ENCODE assay signal across 11 cellular contexts in genomic region chr12:23950775-23951391, GRCh38. TPM values are rescaled to one million over a fixed set of nuclear protein-coding genes. Genes with fewer than 3 reads are reported as not detected.
DNase-seq lines count a peak whose midpoint lies in the region; ATAC-seq, FAIRE-seq and TF ChIP-seq lines count a peak whose summit lies in the region.
"Had no signal": no experiment of that assay in that cellular context is flagged by ENCODE, and none has a peak within 500 bp of the region (broad histone marks: within the 10 kb centered on the region; RNA-seq: fewer than 3 reads in every experiment).

No MANE protein-coding gene starts in this region.

- peaks cover 12% of the 10 kb centered on the region for H3K4me1 Mint-ChIP-seq in nephron progenitor cell
- H3K4me1 Mint-ChIP-seq: activated naive CD8-positive, alpha-beta T cell treated with anti-CD3 and anti-CD28 coated beads, Interleukin-2, amount 10 ng/mL, durations not matched to agents 7 days and 5 days had no signal

- peaks cover 4% of the 10 kb centered on the region for H3K9me3 Mint-ChIP-seq in nephron progenitor cell
- H3K9me3 Mint-ChIP-seq: activated naive CD8-positive, alpha-beta T cell treated with anti-CD3 and anti-CD28 coated beads, Interleukin-2, amount 10 ng/mL, durations not matched to agents 7 days and 5 days had no signal

- H3K4me3 Mint-ChIP-seq in nephron progenitor cell: no peak overlapping the region
- H3K4me3 Mint-ChIP-seq: activated naive CD8-positive, alpha-beta T cell treated with anti-CD3 and anti-CD28 coated beads, Interleukin-2, amount 10 ng/mL, durations not matched to agents 7 days and 5 days had no signal

- H3K27me3 Mint-ChIP-seq in nephron progenitor cell (ENCODE audit: low read depth, poor library complexity): no peaks in the 10 kb centered on the region
- H3K27me3 Mint-ChIP-seq: activated naive CD8-positive, alpha-beta T cell treated with anti-CD3 and anti-CD28 coated beads, Interleukin-2, amount 10 ng/mL, durations not matched to agents 7 days and 5 days had no signal

- no peak overlapping the region for H3K27ac Mint-ChIP-seq in nephron progenitor cell
- H3K27ac Mint-ChIP-seq: activated naive CD8-positive, alpha-beta T cell treated with anti-CD3 and anti-CD28 coated beads, Interleukin-2, amount 10 ng/mL, durations not matched to agents 7 days and 5 days had no signal

- FAIRE-seq in frontal cortex (lab: Jason Lieb, UNC): no peak

- H3K36me3 Mint-ChIP-seq in nephron progenitor cell (ENCODE audit: low read depth): peaks cover under 1% of the 10 kb centered on the region
- H3K36me3 Mint-ChIP-seq: activated naive CD8-positive, alpha-beta T cell treated with anti-CD3 and anti-CD28 coated beads, Interleukin-2, amount 10 ng/mL, durations not matched to agents 7 days and 5 days had no signal

- peak overlapping the region; percentile 46 for H3K4me3 ChIP-seq in fibroblast of pulmonary artery (replicated peaks; ENCODE audit: low read depth, low read length)

- DNase-seq in Ammon's horn (ENCODE audit: low spot score) (peak; percentile 16), NCI-H748 treated with DMSO at 0.1 percent for 48 hours (lab: John Stamatoyannopoulos, UW) (peak; percentile 26), fibroblast of pulmonary artery (ENCODE audit: low read depth) (peak; percentile 11), nephron progenitor cell (peak; percentile 47), frontal cortex (ENCODE audit: low spot score in 2 of 2) (no peak)
- DNase-seq: activated naive CD8-positive, alpha-beta T cell treated with anti-CD3 and anti-CD28 coated beads, Interleukin-2, amount 10 ng/mL, durations not matched to agents 7 days and 5 days; COR-L47; OCI-M1 had no signal

- no peak for ATAC-seq in HG03135 (IDR thresholded peaks at IDR 0.05; ENCODE audit: unreplicated experiment)
- ATAC-seq in HG02610 (IDR thresholded peaks at IDR 0.05; ENCODE audit: unreplicated experiment): no peak
- ATAC-seq in HG02970 (IDR thresholded peaks at IDR 0.05; ENCODE audit: low FRiP score, unreplicated experiment): no peak

- TF ChIP-seq CTCF in fibroblast of pulmonary artery (IDR thresholded peaks at IDR 0.05; ENCODE audit: low read length, missing control alignments) (no peak), nephron progenitor cell (IDR thresholded peaks at IDR 0.05) (no peak)

RNA-seq across cellular contexts. Expression of gene SOX5, which starts 1.4 kb away (rescaled TPM):
- total RNA-seq in frontal cortex: 107 TPM
- total RNA-seq: activated naive CD8-positive, alpha-beta T cell treated with anti-CD3 and anti-CD28 coated beads, Interleukin-2, amount 10 ng/mL, durations not matched to agents 7 days and 5 days had no signal

Comparison
In these comparisons a context has a peak if more than half of its experiments do, and no peak if none do; other contexts are left out.
1. DNase-seq: peak in Ammon's horn (single experiment), NCI-H748 treated with DMSO at 0.1 percent for 48 hours (single experiment), fibroblast of pulmonary artery (single experiment) and nephron progenitor cell (single experiment); none in frontal cortex (0 of 2).